In genomic region chr17:77845541-77846225, GRCh38 we compare ENCODE assay signal across 14 cellular contexts.
DNase-seq lines count a peak whose midpoint lies in the region; ATAC-seq, FAIRE-seq and TF ChIP-seq lines count a peak whose summit lies in the region.
"Had no signal": no experiment of that assay in that cellular context is flagged by ENCODE, and none has a peak within 500 bp of the region (broad histone marks: within the 10 kb centered on the region; RNA-seq: fewer than 3 reads in every experiment).

No MANE protein-coding gene starts in this region.

- H4K8ac ChIP-seq in H9 (replicated peaks; ENCODE audit: insufficient read length, low read depth, low read length), result no peak overlapping the region

- H3K9me3 ChIP-seq in right atrium auricular region (no peaks in the 10 kb centered on the region), H9 (ENCODE audit: control insufficient read depth, low read depth, low read length) (no peaks in the 10 kb centered on the region), spleen (no peaks in the 10 kb centered on the region), WERI-Rb-1 (ENCODE audit: severe bottlenecking) (no peaks in the 10 kb centered on the region)
- H3K9me3 ChIP-seq: A549, HAP-1 had no signal

- no peak overlapping the region for H3K4me2 ChIP-seq in H9 (ENCODE audit: insufficient read depth, insufficient read length, low read length)
- H3K4me2 ChIP-seq: A549 had no signal

- no peak overlapping the region for H2BK12ac ChIP-seq in H9 (ENCODE audit: insufficient read length, low read depth, low read length)

- H2BK5ac ChIP-seq in H9 (ENCODE audit: insufficient read length, low read length), result no peak overlapping the region

- FAIRE-seq in frontal cortex (lab: Jason Lieb, UNC), result no peak
- FAIRE-seq: A549, GM18507 had no signal

- H3K4me1 ChIP-seq in right atrium auricular region (peaks cover 0 to 15% of the 10 kb centered on the region in 2 donors), H9 (ENCODE audit: insufficient read depth, low read length) (no peaks in the 10 kb centered on the region), spleen (peaks cover 15 to 60% (median 46%) of the 10 kb centered on the region in 6 donors)
- H3K4me1 ChIP-seq: HAP-1 had no signal

- H3K4me3 Mint-ChIP-seq in H9, result no peak overlapping the region
- no peak overlapping the region for H3K4me3 Mint-ChIP-seq in glutamatergic neuron (ENCODE audit: unreplicated experiment)

- H3K14ac ChIP-seq in H9 (ENCODE audit: insufficient read depth, low read length), result 0 out of 2 replicates have a peak overlapping the region, but pooled peaks have one; percentile 31

- no peak overlapping the region for H4K91ac ChIP-seq in H9 (ENCODE audit: insufficient read length, low read depth, low read length)

- no peak overlapping the region for H2BK15ac ChIP-seq in H9 (ENCODE audit: low read depth, low read length)

- no peak overlapping the region for H3K23ac ChIP-seq in H9 (ENCODE audit: insufficient read length, low read depth, low read length)

- H3K27me3 Mint-ChIP-seq in H9 (ENCODE audit: low read depth) (peaks cover 4% of the 10 kb centered on the region), glutamatergic neuron (ENCODE audit: unreplicated experiment) (peaks cover 2% of the 10 kb centered on the region)

- H3K36me3 ChIP-seq in right atrium auricular region, result no peaks in the 10 kb centered on the region
- no peaks in the 10 kb centered on the region for H3K36me3 ChIP-seq in spleen
- H3K36me3 ChIP-seq in WERI-Rb-1, result no peaks in the 10 kb centered on the region
- H3K36me3 ChIP-seq: HAP-1 had no signal

- H4K5ac ChIP-seq in H9 (ENCODE audit: insufficient read length, low read depth, low read length), result no peak overlapping the region

- H2BK120ac ChIP-seq in H9 (ENCODE audit: low read depth, low read length, poor library complexity, severe bottlenecking), result no peak overlapping the region

- no CpG with 5 or more reads among the region's 19 CpGs for WGBS in H9 (ENCODE audit: extremely low coverage, insufficient read length, low lambda C conversion rate)
- 65 to 74% (median 66%) methylated on average over 14 to 19 of the region's 19 CpGs for WGBS in spleen, 5 donors

- intact Hi-C loops in Right ventricle myocardium superior (cut with DNase I) (no loop called here), spleen (cut with DNase I; ENCODE audit: low total_unique reads) (no loop called here)

- no peaks in the 10 kb centered on the region for H3K23me2 ChIP-seq in H9 (ENCODE audit: insufficient read length, low read depth, low read length, poor library complexity, severe bottlenecking)

- H3T11ph ChIP-seq in H9 (ENCODE audit: low read length), result no peak overlapping the region

- TF ChIP-seq CTCF in right atrium auricular region (IDR thresholded peaks at IDR 0.05) (no peak), H9 (conservative IDR thresholded peaks at IDR 0.05) (no peak), glutamatergic neuron (IDR thresholded peaks at IDR 0.05; ENCODE audit: partially characterized antibody, unreplicated experiment) (no peak), spleen (IDR thresholded peaks at IDR 0.05 in 8 of 11, conservative IDR thresholded peaks at IDR 0.05 in 3 of 11) (no peak), WERI-Rb-1 (IDR thresholded peaks at IDR 0.05; ENCODE audit: low read depth, low read length) (no peak)

- H3K4me1 Mint-ChIP-seq in H9 (peaks cover 6 to 10% of the 10 kb centered on the region in 2 experiments), glutamatergic neuron (ENCODE audit: low read depth, unreplicated experiment) (no peaks in the 10 kb centered on the region)

- no peak overlapping the region for H3K18ac ChIP-seq in H9 (ENCODE audit: insufficient read length, low read depth, low read length)

- H3K4me3 ChIP-seq in right atrium auricular region (no peak overlapping the region), spleen (no peak overlapping the region), WERI-Rb-1 (ENCODE audit: low read depth, low read length) (no peak overlapping the region)
- H3K4me3 ChIP-seq: A549, HAP-1 had no signal

- H3K27ac ChIP-seq in right atrium auricular region, result no peak overlapping the region
- no peak overlapping the region for H3K27ac ChIP-seq in H9 (ENCODE audit: insufficient read length, low read depth, low read length)
- peak overlapping the region in 1 of 8 donors; percentile 9 for H3K27ac ChIP-seq in spleen
- H3K27ac ChIP-seq in WERI-Rb-1, result no peak overlapping the region
- H3K27ac ChIP-seq: A549 had no signal

- no peak for ATAC-seq in Right ventricle myocardium superior (ENCODE audit: poor library complexity)

- H3K27ac Mint-ChIP-seq in H9 (peak overlapping the region in 1 of 3 experiments; percentile 54; a peak in 2 of 7 replicates), glutamatergic neuron (ENCODE audit: unreplicated experiment) (peak overlapping the region; percentile 59)

- no peak overlapping the region for H2AFZ ChIP-seq in H9 (ENCODE audit: low read length)

- H3K9ac ChIP-seq in H9 (ENCODE audit: extremely low read depth, insufficient read length, low read length), result no peak overlapping the region

- H2BK20ac ChIP-seq in H9 (ENCODE audit: low read depth, low read length, poor library complexity, severe bottlenecking), result no peak overlapping the region

- H4K20me1 ChIP-seq in H9 (ENCODE audit: control insufficient read depth, insufficient read depth, insufficient read length), result no peaks in the 10 kb centered on the region

- peak; percentile 24 for DNase-seq in Right ventricle myocardium superior
- DNase-seq in right atrium auricular region (ENCODE audit: low spot score), result no peak
- no peak for DNase-seq in H9
- no peak for DNase-seq in glutamatergic neuron
- DNase-seq in spleen, result peak; percentile 64
- no peak for DNase-seq in GDM1 (lab: John Stamatoyannopoulos, UW)
- DNase-seq in WERI-Rb-1, result no peak
- no peak for DNase-seq in frontal cortex (ENCODE audit: low spot score in 2 of 2)
- DNase-seq: NCI-H187 treated with DMSO at 0.1 percent for 48 hours, NCI-H446, NCI-H748 treated with DMSO at 0.1 percent for 48 hours had no signal

- H3K79me2 ChIP-seq in H9 (ENCODE audit: insufficient read depth, low read length), result no peaks in the 10 kb centered on the region

- H3K4ac ChIP-seq in H9 (ENCODE audit: low read depth, low read length), result no peak overlapping the region

- H3K79me1 ChIP-seq in H9 (ENCODE audit: insufficient read depth, low read depth, low read length, poor library complexity, severe bottlenecking), result no peaks in the 10 kb centered on the region

- no peak for TF ChIP-seq POLR2A in spleen (IDR thresholded peaks at IDR 0.05)

- H3K36me3 Mint-ChIP-seq in H9 (ENCODE audit: insufficient read depth in 1 of 3, low read depth in 3 of 3), result no peaks in the 10 kb centered on the region
- H3K36me3 Mint-ChIP-seq in glutamatergic neuron (ENCODE audit: unreplicated experiment), result no peaks in the 10 kb centered on the region

- H3K27me3 ChIP-seq in right atrium auricular region (no peaks in the 10 kb centered on the region), H9 (ENCODE audit: insufficient read depth, low read length) (no peaks in the 10 kb centered on the region), spleen (replicated peaks in 1 of 7) (peaks cover 0 to 36% (median 0%) of the 10 kb centered on the region in 7 donors), WERI-Rb-1 (ENCODE audit: insufficient read depth, low read depth, severe bottlenecking) (no peaks in the 10 kb centered on the region)

- H3K9me3 Mint-ChIP-seq in H9 (no peaks in the 10 kb centered on the region), glutamatergic neuron (ENCODE audit: unreplicated experiment) (no peaks in the 10 kb centered on the region)

- no peak overlapping the region for H3K56ac ChIP-seq in H9 (ENCODE audit: insufficient read length, low read depth, low read length)

- no peak overlapping the region for H2AK5ac ChIP-seq in H9 (ENCODE audit: insufficient read length, low read length)

Comparison
In these comparisons a context has a peak if more than half of its experiments do, and no peak if none do; other contexts are left out.
1. DNase-seq: peak in Right ventricle myocardium superior (single experiment) and spleen (single experiment); none in right atrium auricular region (single experiment), H9 (single experiment), glutamatergic neuron (single experiment), GDM1 (single experiment), WERI-Rb-1 (single experiment) and frontal cortex (0 of 2).